ENCODE assay signal across 2 cellular contexts in the genomic region with DNA sequence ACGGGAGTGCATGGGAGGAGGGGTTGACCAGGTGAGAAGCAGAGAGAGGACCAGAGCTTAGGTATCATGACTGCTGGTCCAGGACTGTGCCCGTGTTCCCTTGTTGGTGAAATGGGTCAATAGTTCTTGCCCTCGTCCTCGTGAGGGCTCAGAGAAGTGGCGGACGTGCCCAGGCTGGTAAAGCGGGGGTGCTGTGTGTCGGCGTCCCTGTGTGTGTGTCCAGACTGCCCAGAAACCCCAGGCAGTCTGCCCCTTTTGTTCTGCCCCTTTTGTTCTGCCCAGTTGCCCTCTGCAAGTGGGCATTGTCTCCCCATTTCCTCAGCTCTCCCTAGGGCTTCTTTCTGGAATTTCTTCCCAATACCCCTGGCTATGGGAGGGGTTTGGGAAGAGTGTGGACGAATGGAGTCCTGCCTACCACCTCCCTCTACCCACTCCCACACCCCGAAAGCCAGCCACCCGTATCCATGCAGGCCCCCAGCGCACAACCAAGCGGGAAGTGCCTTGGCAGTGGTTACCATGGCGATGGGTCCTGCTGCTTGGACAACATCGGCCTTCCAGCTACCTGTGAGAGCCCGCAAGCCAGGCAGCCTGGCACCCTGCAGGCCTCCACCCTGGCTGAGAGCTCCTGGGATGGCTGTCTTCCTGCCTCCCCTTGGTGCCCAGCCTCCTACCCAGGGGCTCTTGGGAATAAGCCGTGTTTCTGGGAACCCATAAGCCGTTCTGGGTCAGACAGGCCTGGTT.
TF ChIP-seq lines count a peak whose summit lies in the region.

No MANE protein-coding gene starts in this region.

TF ChIP-seq in SK-N-SH, 30 proteins besides CTCF, POLR2A, EP300 and RAD21 (continued from another document):
- TF ChIP-seq, protein P1, sequence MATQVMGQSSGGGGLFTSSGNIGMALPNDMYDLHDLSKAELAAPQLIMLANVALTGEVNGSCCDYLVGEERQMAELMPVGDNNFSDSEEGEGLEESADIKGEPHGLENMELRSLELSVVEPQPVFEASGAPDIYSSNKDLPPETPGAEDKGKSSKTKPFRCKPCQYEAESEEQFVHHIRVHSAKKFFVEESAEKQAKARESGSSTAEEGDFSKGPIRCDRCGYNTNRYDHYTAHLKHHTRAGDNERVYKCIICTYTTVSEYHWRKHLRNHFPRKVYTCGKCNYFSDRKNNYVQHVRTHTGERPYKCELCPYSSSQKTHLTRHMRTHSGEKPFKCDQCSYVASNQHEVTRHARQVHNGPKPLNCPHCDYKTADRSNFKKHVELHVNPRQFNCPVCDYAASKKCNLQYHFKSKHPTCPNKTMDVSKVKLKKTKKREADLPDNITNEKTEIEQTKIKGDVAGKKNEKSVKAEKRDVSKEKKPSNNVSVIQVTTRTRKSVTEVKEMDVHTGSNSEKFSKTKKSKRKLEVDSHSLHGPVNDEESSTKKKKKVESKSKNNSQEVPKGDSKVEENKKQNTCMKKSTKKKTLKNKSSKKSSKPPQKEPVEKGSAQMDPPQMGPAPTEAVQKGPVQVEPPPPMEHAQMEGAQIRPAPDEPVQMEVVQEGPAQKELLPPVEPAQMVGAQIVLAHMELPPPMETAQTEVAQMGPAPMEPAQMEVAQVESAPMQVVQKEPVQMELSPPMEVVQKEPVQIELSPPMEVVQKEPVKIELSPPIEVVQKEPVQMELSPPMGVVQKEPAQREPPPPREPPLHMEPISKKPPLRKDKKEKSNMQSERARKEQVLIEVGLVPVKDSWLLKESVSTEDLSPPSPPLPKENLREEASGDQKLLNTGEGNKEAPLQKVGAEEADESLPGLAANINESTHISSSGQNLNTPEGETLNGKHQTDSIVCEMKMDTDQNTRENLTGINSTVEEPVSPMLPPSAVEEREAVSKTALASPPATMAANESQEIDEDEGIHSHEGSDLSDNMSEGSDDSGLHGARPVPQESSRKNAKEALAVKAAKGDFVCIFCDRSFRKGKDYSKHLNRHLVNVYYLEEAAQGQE (IDR thresholded peaks at IDR 0.05; ENCODE audit: low read depth, low read length) = no peak
- TF ChIP-seq TCF12 (IDR thresholded peaks at IDR 0.05) = no peak
- no peak for TF ChIP-seq EZH2phosphoT487 (IDR thresholded peaks at IDR 0.05; ENCODE audit: borderline replicate concordance, low read depth)
- no peak for TF ChIP-seq YY1 (IDR thresholded peaks at IDR 0.05; ENCODE audit: low read depth)
- TF ChIP-seq JUND (IDR thresholded peaks at IDR 0.05) = no peak
- no peak for TF ChIP-seq ELF1 (IDR thresholded peaks at IDR 0.05)
- no peak for TF ChIP-seq MEF2A (IDR thresholded peaks at IDR 0.05; ENCODE audit: borderline replicate concordance, low read depth)
- no peak for TF ChIP-seq PBX3 (IDR thresholded peaks at IDR 0.05)
- TF ChIP-seq FOXM1 (IDR thresholded peaks at IDR 0.05; ENCODE audit: low read depth) = no peak
- TF ChIP-seq NFIC (IDR thresholded peaks at IDR 0.05; ENCODE audit: borderline replicate concordance) = no peak
TF ChIP-seq in SK-N-SH: peak in this region for 0.

TF ChIP-seq in SK-N-SH treated with all-trans-retinoic acid at 6 μM for 48 hours, 23 proteins besides CTCF, POLR2A, EP300 and RAD21 (continued from another document):
- TF ChIP-seq, protein P2, sequence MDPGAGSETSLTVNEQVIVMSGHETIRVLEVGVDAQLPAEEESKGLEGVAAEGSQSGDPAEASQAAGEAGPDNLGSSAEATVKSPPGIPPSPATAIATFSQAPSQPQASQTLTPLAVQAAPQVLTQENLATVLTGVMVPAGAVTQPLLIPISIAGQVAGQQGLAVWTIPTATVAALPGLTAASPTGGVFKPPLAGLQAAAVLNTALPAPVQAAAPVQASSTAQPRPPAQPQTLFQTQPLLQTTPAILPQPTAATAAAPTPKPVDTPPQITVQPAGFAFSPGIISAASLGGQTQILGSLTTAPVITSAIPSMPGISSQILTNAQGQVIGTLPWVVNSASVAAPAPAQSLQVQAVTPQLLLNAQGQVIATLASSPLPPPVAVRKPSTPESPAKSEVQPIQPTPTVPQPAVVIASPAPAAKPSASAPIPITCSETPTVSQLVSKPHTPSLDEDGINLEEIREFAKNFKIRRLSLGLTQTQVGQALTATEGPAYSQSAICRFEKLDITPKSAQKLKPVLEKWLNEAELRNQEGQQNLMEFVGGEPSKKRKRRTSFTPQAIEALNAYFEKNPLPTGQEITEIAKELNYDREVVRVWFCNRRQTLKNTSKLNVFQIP (CRISPR knock-in tag; IDR thresholded peaks at IDR 0.05; ENCODE audit: borderline replicate concordance, low read depth) = no peak
- TF ChIP-seq ZNF70 (CRISPR knock-in tag; IDR thresholded peaks at IDR 0.05) = no peak
- no peak for TF ChIP-seq CSRNP3 (CRISPR knock-in tag; IDR thresholded peaks at IDR 0.05)
- TF ChIP-seq PPARA (CRISPR knock-in tag; IDR thresholded peaks at IDR 0.05; ENCODE audit: borderline replicate concordance) = no peak
- no peak for TF ChIP-seq TOX (CRISPR knock-in tag; IDR thresholded peaks at IDR 0.05; ENCODE audit: borderline replicate concordance)
